Comparison of ENCODE assay signal across 1 cellular context in the genomic region with DNA sequence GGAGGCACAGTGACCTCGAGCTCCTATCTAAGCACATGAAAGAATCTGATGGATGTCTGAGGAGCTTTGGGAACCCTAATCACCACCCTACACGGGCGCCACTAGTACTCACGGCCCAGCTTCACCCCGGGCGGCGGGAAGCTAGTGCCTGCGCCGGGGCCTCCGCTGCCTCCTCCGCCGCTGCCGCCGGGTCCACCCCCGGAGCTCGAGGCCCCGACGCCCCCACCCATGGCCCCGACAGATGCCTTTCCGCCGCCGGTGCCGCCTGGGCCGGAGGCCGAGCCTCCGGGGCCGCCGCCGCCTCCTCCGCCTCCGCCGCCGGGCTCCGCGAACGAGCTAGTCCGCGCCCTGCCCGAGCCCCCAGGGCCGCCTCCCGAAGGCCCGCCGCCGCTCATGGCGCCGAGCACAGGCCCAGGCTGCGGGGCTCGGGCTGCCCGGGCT.
TF ChIP-seq lines count a peak whose summit lies in the region.

No MANE protein-coding gene starts in this region.

TF ChIP-seq in H1, 55 proteins besides CTCF, POLR2A, EP300 and RAD21:
- TF ChIP-seq BCL11A (IDR thresholded peaks at IDR 0.05; ENCODE audit: low read depth in 2 of 2, low read length in 2 of 2) = no peak
- TF ChIP-seq PHF8 (conservative IDR thresholded peaks at IDR 0.05; ENCODE audit: low read depth, low read length) = peak; percentile 59
